23 cellular contexts compared by ENCODE assay signal in the genomic region with DNA sequence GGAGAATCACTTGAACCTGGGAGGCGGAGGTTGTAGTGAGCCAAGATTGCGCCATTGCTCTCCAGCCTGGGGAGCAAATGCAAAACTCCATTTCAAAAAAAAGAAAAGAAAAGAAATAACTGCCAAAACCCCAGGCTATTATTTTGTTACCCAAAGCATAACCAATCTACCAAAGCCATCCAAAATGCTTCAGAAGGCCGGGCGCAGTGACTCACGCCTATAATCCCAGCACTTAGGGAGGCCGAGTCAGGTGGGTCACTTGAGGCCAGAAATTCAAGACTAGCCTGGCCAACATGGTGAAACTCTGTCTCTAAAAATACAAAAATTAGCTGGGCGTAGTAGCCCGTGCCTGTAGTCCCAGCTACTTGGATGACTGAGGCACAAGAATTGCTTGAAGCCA. TPM values are rescaled to one million over a fixed set of nuclear protein-coding genes. Genes with fewer than 3 reads are reported as not detected.
DNase-seq lines count a peak whose midpoint lies in the region; ATAC-seq lines count a peak whose summit lies in the region.
"Had no signal": no experiment of that assay in that cellular context is flagged by ENCODE, and none has a peak within 500 bp of the region (broad histone marks: within the 10 kb centered on the region; RNA-seq: fewer than 3 reads in every experiment).

No MANE protein-coding gene starts in this region.

- H3K4me3 ChIP-seq in MG63 = no peak overlapping the region
- H3K4me3 ChIP-seq: A549, GM23248, HAP-1 had no signal

- H3K9me3 ChIP-seq in MG63 = no peaks in the 10 kb centered on the region
- H3K9me3 ChIP-seq: A549, HAP-1 had no signal

- DNase-seq in H4 (ENCODE audit: low spot score) (peak; percentile 4), MG63 (peak; percentile 91), myocyte (ENCODE audit: low read depth) (peak; percentile 9), stromal cell of bone marrow (ENCODE audit: low read depth) (peak; percentile 61), NCI-H1092 treated with DMSO at 0.1 percent for 48 hours (lab: John Stamatoyannopoulos, UW) (no peak), NCI-H146 treated with DMSO at 0.1 percent for 48 hours (lab: John Stamatoyannopoulos, UW; ENCODE audit: unreplicated experiment) (no peak)
- DNase-seq: 8988T; ACHN; AML-193; C1 segment of cervical spinal cord; Calu3; CD4-positive, alpha-beta memory T cell; COR-L47; DMS53; DND-41; EL; GDM1; GM23248; HFFc6 had no signal

- ATAC-seq in HG03460 (IDR thresholded peaks at IDR 0.05; ENCODE audit: unreplicated experiment) = no peak
- ATAC-seq: A549 had no signal

- no peaks in the 10 kb centered on the region for H3K36me3 ChIP-seq in MG63
- H3K36me3 ChIP-seq: HAP-1 had no signal

- H3K27me3 ChIP-seq in MG63 = no peaks in the 10 kb centered on the region

RNA-seq across cellular contexts. Expression of a gene that starts 49.8 kb away (rescaled TPM):
- 0.04 TPM in 1 of 2 replicates, not detected in the other for total RNA-seq in H4 (2014; rRNA removed; shearing (Covaris generic))
- total RNA-seq in MG63 (2014; rRNA removed; shearing (Covaris generic); ENCODE audit: low replicate concordance) = not detected in 2 replicates
- total RNA-seq in myocyte = not detected in 2 replicates
- not detected for polyA plus RNA-seq in myocyte (2012)
- total RNA-seq: CD4-positive, alpha-beta memory T cell; GM23248; HFFc6 had no signal
- polyA plus RNA-seq: BJ; CD4-positive, alpha-beta memory T cell; GM23248 had no signal

Comparison
In these comparisons a context has a peak if more than half of its experiments do, and no peak if none do; other contexts are left out.
1. DNase-seq: peak in H4 (single experiment), MG63 (single experiment), myocyte (single experiment) and stromal cell of bone marrow (single experiment); none in NCI-H1092 treated with DMSO at 0.1 percent for 48 hours (single experiment) and NCI-H146 treated with DMSO at 0.1 percent for 48 hours (single experiment).